ENCODE assay signal across 37 cellular contexts in the genomic region with DNA sequence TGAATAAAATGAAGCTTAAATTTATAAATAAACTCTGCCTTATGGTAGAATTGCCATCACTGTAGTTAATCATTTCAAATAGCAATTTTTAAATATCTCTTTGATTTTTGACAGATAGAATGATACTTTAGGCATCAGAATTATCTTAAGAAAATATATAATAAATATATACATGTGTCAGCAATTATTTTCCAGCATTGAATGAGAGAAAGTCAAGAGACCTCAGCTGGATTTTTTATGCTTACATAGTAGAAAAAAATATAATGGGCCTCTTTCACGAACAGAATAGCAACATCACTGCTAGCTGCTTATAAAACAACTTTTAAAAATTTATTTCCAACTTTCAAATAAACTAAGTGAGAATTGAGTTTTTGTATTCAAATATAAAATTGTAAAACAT.
DNase-seq lines count a peak whose midpoint lies in the region; ATAC-seq, FAIRE-seq and TF ChIP-seq lines count a peak whose summit lies in the region.
"Had no signal": no experiment of that assay in that cellular context is flagged by ENCODE, and none has a peak within 500 bp of the region (broad histone marks: within the 10 kb centered on the region; RNA-seq: fewer than 3 reads in every experiment).

No MANE protein-coding gene starts in this region.

- no peaks in the 10 kb centered on the region for H3K4me1 Mint-ChIP-seq in stimulated activated naive B cell treated with anti-CD40 and anti-IgM and Interleukin-4, amounts not matched to agents 10 μg/mL and 1 μg/mL and 100 μg/mL, for 72 hours
- H3K4me1 Mint-ChIP-seq: B cell; CD14-positive monocyte; CD4-positive, alpha-beta memory T cell; CD4-positive, CD25-positive, alpha-beta regulatory T cell; CD8-positive, alpha-beta memory T cell had no signal

- CTCF ChIA-PET in HepG2 (lab: Yijun Ruan, JAX; ENCODE audit: low intra/inter-chr PET ratio, low total read pairs) (no interaction called here), IMR-90 (lab: Yijun Ruan, JAX) (no interaction called here)

- BruUV-seq in HepG2 (replicated peaks; lab: Mats Ljungman, UMichigan), result no TSS peak
- no TSS peak for BruUV-seq in IMR-90 (replicated peaks; lab: Mats Ljungman, UMichigan)

- H3K56ac ChIP-seq in IMR-90 (ENCODE audit: extremely low read depth, insufficient read depth, low read length), result no peak overlapping the region

- TF ChIP-seq EP300 in HepG2 (IDR thresholded peaks at IDR 0.05; ENCODE audit: low read depth in 2 of 2, low read length in 2 of 2), result no peak
- no peak for TF ChIP-seq EP300 in HepG2 (CRISPR knock-in tag; IDR thresholded peaks at IDR 0.05; ENCODE audit: borderline replicate concordance)

- no peak overlapping the region for H3K23ac ChIP-seq in IMR-90 (ENCODE audit: low read depth, low read length)

- no peak for TF ChIP-seq POLR2A in HepG2 (IDR thresholded peaks at IDR 0.05; ENCODE audit: insufficient read depth in 1 of 2, low read depth in 2 of 2, low read length in 2 of 2)
- TF ChIP-seq POLR2A in right lobe of liver (IDR thresholded peaks at IDR 0.05), result no peak
- no peak for TF ChIP-seq POLR2A in IMR-90 (IDR thresholded peaks at IDR 0.05; ENCODE audit: low read depth, low read length)

- no peak for DNase-seq in HepG2 (ENCODE audit: low spot score)
- DNase-seq in right lobe of liver, result no peak
- DNase-seq in IMR-90, result no peak
- no peak for DNase-seq in kidney
- DNase-seq in stimulated activated naive B cell treated with anti-CD40 and anti-IgM and Interleukin-4, amounts not matched to agents 10 μg/mL and 1 μg/mL and 100 μg/mL, for 72 hours, result no peak
- no peak for DNase-seq in T-helper 2 cell
- no peak for DNase-seq in NCI-H526 (lab: John Stamatoyannopoulos, UW)
- DNase-seq: 8988T; ACHN; AML-193; BE2C; C1 segment of cervical spinal cord; Caco-2; Calu3; CD4-positive, alpha-beta memory T cell; CD4-positive, alpha-beta T cell; CD4-positive, CD25-positive, alpha-beta regulatory T cell; CD8-positive, alpha-beta memory T cell; CD8-positive, alpha-beta T cell; COR-L47; DMS 273 treated with DMSO at 0.1 percent for 48 hours; DMS153; DMS53; DMS79; DMS79 treated with DMSO at 0.1 percent for 48 hours; DND-41; EL had no signal

- no peak overlapping the region for H3K27ac Mint-ChIP-seq in stimulated activated naive B cell treated with anti-CD40 and anti-IgM and Interleukin-4, amounts not matched to agents 10 μg/mL and 1 μg/mL and 100 μg/mL, for 72 hours
- H3K27ac Mint-ChIP-seq: B cell; CD14-positive monocyte; CD4-positive, alpha-beta memory T cell; CD4-positive, alpha-beta T cell; CD4-positive, CD25-positive, alpha-beta regulatory T cell; CD8-positive, alpha-beta memory T cell; CD8-positive, alpha-beta T cell had no signal

- no peak overlapping the region for H3K4ac ChIP-seq in IMR-90 (ENCODE audit: low read depth, low read length)

- H3K4me1 ChIP-seq in HepG2 (ENCODE audit: insufficient read depth, low read length), result no peaks in the 10 kb centered on the region
- H3K4me1 ChIP-seq in right lobe of liver, result no peaks in the 10 kb centered on the region
- H3K4me1 ChIP-seq in IMR-90 (ENCODE audit: control insufficient read depth, insufficient read depth, low read length), result no peaks in the 10 kb centered on the region
- no peaks in the 10 kb centered on the region for H3K4me1 ChIP-seq in kidney (ENCODE audit: control insufficient read depth in 1 of 2, insufficient read depth in 1 of 2, low read depth in 1 of 2, low read length in 2 of 2)
- H3K4me1 ChIP-seq: A549; BE2C; BLaER1; BLaER1 treated with 17β-estradiol and CSF1 and Interleukin-3, amounts not matched to agents 10 nM and 100 nM; Caco-2 had no signal

- no peaks in the 10 kb centered on the region for H3K36me3 Mint-ChIP-seq in stimulated activated naive B cell treated with anti-CD40 and anti-IgM and Interleukin-4, amounts not matched to agents 10 μg/mL and 1 μg/mL and 100 μg/mL, for 72 hours
- H3K36me3 Mint-ChIP-seq: CD14-positive monocyte; CD4-positive, alpha-beta memory T cell; CD4-positive, CD25-positive, alpha-beta regulatory T cell; CD8-positive, alpha-beta memory T cell; CD8-positive, alpha-beta T cell had no signal

- H4K8ac ChIP-seq in IMR-90 (ENCODE audit: low read depth in 2 of 2, low read length in 2 of 2), result no peak overlapping the region

- H2AK9ac ChIP-seq in IMR-90 (replicated peaks; ENCODE audit: low read depth, low read length, poor library complexity), result no peak overlapping the region

- H3K79me1 ChIP-seq in IMR-90 (ENCODE audit: low read depth in 1 of 2, low read length in 2 of 2), result no peaks in the 10 kb centered on the region

- WGBS in HepG2 (ENCODE audit: low lambda C conversion rate), result 0% methylated on average over 1 of the region's 1 CpG
- WGBS in right lobe of liver (ENCODE audit: insufficient coverage, low coverage, low lambda C conversion rate, missing lambda C conversion rate), result 18% methylated on average over 1 of the region's 1 CpG
- no CpG with 5 or more reads among the region's 1 CpG for WGBS in IMR-90 (ENCODE audit: extremely low coverage in 2 of 2, insufficient read length in 1 of 2), 2 experiments

- H2BK120ac ChIP-seq in IMR-90 (ENCODE audit: low read depth, low read length), result no peak overlapping the region

- H3K27me3 ChIP-seq in HepG2 (ENCODE audit: control insufficient read depth in 1 of 2, insufficient read depth in 2 of 2, low read length in 2 of 2) (no peaks in the 10 kb centered on the region), right lobe of liver (no peaks in the 10 kb centered on the region), IMR-90 (ENCODE audit: control insufficient read depth, insufficient read depth, low read length) (no peaks in the 10 kb centered on the region)
- H3K27me3 ChIP-seq: BE2C had no signal

- H3K4me3 Mint-ChIP-seq in stimulated activated naive B cell treated with anti-CD40 and anti-IgM and Interleukin-4, amounts not matched to agents 10 μg/mL and 1 μg/mL and 100 μg/mL, for 72 hours, result no peak overlapping the region
- H3K4me3 Mint-ChIP-seq: B cell; CD14-positive monocyte; CD4-positive, alpha-beta memory T cell; CD4-positive, alpha-beta T cell; CD4-positive, CD25-positive, alpha-beta regulatory T cell; CD8-positive, alpha-beta memory T cell; CD8-positive, alpha-beta T cell had no signal

- no peaks in the 10 kb centered on the region for H3K27me3 Mint-ChIP-seq in stimulated activated naive B cell treated with anti-CD40 and anti-IgM and Interleukin-4, amounts not matched to agents 10 μg/mL and 1 μg/mL and 100 μg/mL, for 72 hours
- H3K27me3 Mint-ChIP-seq: B cell; CD4-positive, alpha-beta memory T cell; CD4-positive, alpha-beta T cell; CD4-positive, CD25-positive, alpha-beta regulatory T cell; CD8-positive, alpha-beta memory T cell had no signal

- H4K5ac ChIP-seq in IMR-90 (ENCODE audit: low read depth, low read length), result no peak overlapping the region

- POLR2A ChIA-PET in HepG2 (lab: Yijun Ruan, JAX) (no interaction called here), IMR-90 (lab: Charles Lee; ENCODE audit: unreplicated experiment) (no interaction called here)

- H3K9me3 Mint-ChIP-seq in stimulated activated naive B cell treated with anti-CD40 and anti-IgM and Interleukin-4, amounts not matched to agents 10 μg/mL and 1 μg/mL and 100 μg/mL, for 72 hours, result peaks cover 0 to 1% of the 10 kb centered on the region in 2 donors
- H3K9me3 Mint-ChIP-seq: CD14-positive monocyte; CD4-positive, alpha-beta T cell; CD8-positive, alpha-beta T cell had no signal

- in situ Hi-C loops in HepG2 (cut with HindIII; ENCODE audit: extremely low pct_ligation_motif_present, low pct_unique_long_range_greater_than_20kb) (no loop called here), IMR-90 (cut with MboI; ENCODE audit: low sequenced_read_pairs) (no loop called here)

- intact Hi-C loops in HepG2 (cut with micrococcal nuclease; ENCODE audit: unreplicated experiment) (no loop called here), right lobe of liver (cut with DNase I) (no loop called here), IMR-90 (cut with micrococcal nuclease) (no loop called here), kidney (cut with DNase I) (no loop called here)

- no peak overlapping the region for H2BK15ac ChIP-seq in IMR-90 (ENCODE audit: low read depth, low read length)

- dilution Hi-C loops in IMR-90 (cut with HindIII; ENCODE audit: low sequenced_read_pairs, unreplicated experiment), result no loop called here

- ATAC-seq in HepG2, result no peak
- no peak for ATAC-seq in right lobe of liver
- ATAC-seq in IMR-90 (ENCODE audit: low read depth), result no peak
- no peak for ATAC-seq in stimulated activated naive B cell treated with anti-CD40 and anti-IgM and Interleukin-4, amounts not matched to agents 10 μg/mL and 1 μg/mL and 100 μg/mL, for 72 hours (replicated peaks)
- ATAC-seq: A549; CD8-positive, alpha-beta T cell had no signal

- H3K9me3 ChIP-seq in HepG2 (ENCODE audit: low read length) (no peaks in the 10 kb centered on the region), right lobe of liver (no peaks in the 10 kb centered on the region), IMR-90 (ENCODE audit: control insufficient read depth, insufficient read depth, low read length) (no peaks in the 10 kb centered on the region), kidney (ENCODE audit: control insufficient read depth in 1 of 2, low read length in 2 of 2) (no peaks in the 10 kb centered on the region)
- H3K9me3 ChIP-seq: A549; BE2C; BLaER1; BLaER1 treated with 17β-estradiol and CSF1 and Interleukin-3, amounts not matched to agents 10 nM and 100 nM; Caco-2 had no signal

- no peak overlapping the region for H3K4me2 ChIP-seq in HepG2 (ENCODE audit: low read depth, low read length)
- no peak overlapping the region for H3K4me2 ChIP-seq in IMR-90 (ENCODE audit: low read depth, low read length)
- H3K4me2 ChIP-seq: A549; BLaER1; BLaER1 treated with 17β-estradiol and CSF1 and Interleukin-3, amounts not matched to agents 10 nM and 100 nM had no signal

- no peak overlapping the region for H3K14ac ChIP-seq in IMR-90 (replicated peaks; ENCODE audit: low read depth, low read length)

- H2AFZ ChIP-seq in HepG2 (ENCODE audit: low read length) (no peak overlapping the region), IMR-90 (replicated peaks; ENCODE audit: low read length, poor library complexity) (no peak overlapping the region)

- TF ChIP-seq RAD21 in HepG2 (CRISPR knock-in tag; IDR thresholded peaks at IDR 0.05) (no peak), IMR-90 (IDR thresholded peaks at IDR 0.05; ENCODE audit: low read length) (no peak)

- H4K91ac ChIP-seq in IMR-90 (ENCODE audit: insufficient read depth, low read depth, low read length), result no peak overlapping the region

- no peak overlapping the region for H3K27ac ChIP-seq in HepG2 (ENCODE audit: extremely low read length, insufficient read depth, low read length)
- H3K27ac ChIP-seq in right lobe of liver, result no peak overlapping the region
- H3K27ac ChIP-seq in IMR-90 (ENCODE audit: insufficient read depth, low read length), result no peak overlapping the region
- H3K27ac ChIP-seq in kidney (ENCODE audit: low read depth in 2 of 2, low read length in 2 of 2), result no peak overlapping the region
- H3K27ac ChIP-seq: 22Rv1; A549; BLaER1; BLaER1 treated with 17β-estradiol and CSF1 and Interleukin-3, amounts not matched to agents 10 nM and 100 nM; C4-2B had no signal

- no peak overlapping the region for H2BK5ac ChIP-seq in IMR-90 (ENCODE audit: low read depth, low read length, poor library complexity, severe bottlenecking)

- H2AK5ac ChIP-seq in IMR-90 (ENCODE audit: low read depth, low read length), result no peak overlapping the region

- no peak overlapping the region for H3K18ac ChIP-seq in IMR-90 (ENCODE audit: low read depth, low read length)

- FAIRE-seq in HepG2 (lab: Jason Lieb, UNC) (no peak), colon (lab: Jason Lieb, UNC) (peak; percentile 21), kidney (lab: Jason Lieb, UNC) (peak; percentile 73)
- FAIRE-seq: A204.1, A549, D721Med had no signal

- H3K4me3 ChIP-seq in HepG2 (replicated peaks in 1 of 3; ENCODE audit: insufficient read depth in 1 of 3, low read depth in 2 of 3, low read length in 3 of 3), result no peak overlapping the region
- H3K4me3 ChIP-seq in right lobe of liver, result no peak overlapping the region
- H3K4me3 ChIP-seq in IMR-90 (ENCODE audit: insufficient read depth, low read depth, low read length), result no peak overlapping the region
- no peak overlapping the region for H3K4me3 ChIP-seq in kidney (ENCODE audit: low read length in 2 of 2)
- H3K4me3 ChIP-seq: A549; BLaER1; BLaER1 treated with 17β-estradiol and CSF1 and Interleukin-3, amounts not matched to agents 10 nM and 100 nM had no signal

- H3K36me3 ChIP-seq in HepG2 (replicated peaks in 1 of 2; ENCODE audit: control insufficient read depth in 1 of 2, insufficient read depth in 2 of 2, low read length in 2 of 2), result no peaks in the 10 kb centered on the region
- no peaks in the 10 kb centered on the region for H3K36me3 ChIP-seq in right lobe of liver
- no peaks in the 10 kb centered on the region for H3K36me3 ChIP-seq in IMR-90 (ENCODE audit: control insufficient read depth, insufficient read depth, low read length)
- no peaks in the 10 kb centered on the region for H3K36me3 ChIP-seq in kidney (ENCODE audit: control insufficient read depth in 1 of 2, insufficient read depth in 2 of 2, low read length in 2 of 2)
- H3K36me3 ChIP-seq: BE2C; BLaER1; BLaER1 treated with 17β-estradiol and CSF1 and Interleukin-3, amounts not matched to agents 10 nM and 100 nM had no signal

- H3K79me2 ChIP-seq in HepG2 (ENCODE audit: insufficient read depth, low read length), result no peaks in the 10 kb centered on the region

- H2BK20ac ChIP-seq in IMR-90 (ENCODE audit: low read depth, low read length), result no peak overlapping the region

- no peak for TF ChIP-seq CTCF in HepG2 (CRISPR knock-in tag; IDR thresholded peaks at IDR 0.05)
- TF ChIP-seq CTCF in right lobe of liver (IDR thresholded peaks at IDR 0.05), result no peak
- no peak for TF ChIP-seq CTCF in IMR-90 (conservative IDR thresholded peaks at IDR 0.05; ENCODE audit: low read depth, low read length)
- TF ChIP-seq CTCF in kidney (IDR thresholded peaks at IDR 0.05; ENCODE audit: borderline replicate concordance, extremely low read depth, insufficient read depth), result no peak

- H4K20me1 ChIP-seq in HepG2 (ENCODE audit: insufficient read depth, low read length) (no peaks in the 10 kb centered on the region), IMR-90 (ENCODE audit: insufficient read depth, low read length) (no peaks in the 10 kb centered on the region)
- H4K20me1 ChIP-seq: BLaER1 treated with 17β-estradiol and CSF1 and Interleukin-3, amounts not matched to agents 10 nM and 100 nM had no signal

- H3K9ac ChIP-seq in HepG2 (ENCODE audit: insufficient read depth, low read depth, low read length) (no peak overlapping the region), IMR-90 (ENCODE audit: low read depth, low read length) (no peak overlapping the region), kidney (ENCODE audit: low read length in 2 of 2) (no peak overlapping the region)
- H3K9ac ChIP-seq: BLaER1; BLaER1 treated with 17β-estradiol and CSF1 and Interleukin-3, amounts not matched to agents 10 nM and 100 nM had no signal

- H3K9me1 ChIP-seq in IMR-90 (ENCODE audit: insufficient read depth, low read length), result no peaks in the 10 kb centered on the region
